Comparison of ENCODE assay signal across 9 cellular contexts in genomic region chr1:152870831-152871730, GRCh38. TPM values are rescaled to one million over a fixed set of nuclear protein-coding genes. Genes with fewer than 3 reads are reported as not detected.
DNase-seq lines count a peak whose midpoint lies in the region; ATAC-seq and TF ChIP-seq lines count a peak whose summit lies in the region.
"Had no signal": no experiment of that assay in that cellular context is flagged by ENCODE, and none has a peak within 500 bp of the region (broad histone marks: within the 10 kb centered on the region; RNA-seq: fewer than 3 reads in every experiment).

No MANE protein-coding gene starts in this region.

- peaks cover 0 to 2% (median 0%) of the 10 kb centered on the region in 4 donors for H3K4me1 Mint-ChIP-seq in naive thymus-derived CD8-positive, alpha-beta T cell

- no peaks in the 10 kb centered on the region for H3K9me3 Mint-ChIP-seq in naive thymus-derived CD8-positive, alpha-beta T cell

- no peak overlapping the region for H3K4me3 Mint-ChIP-seq in naive thymus-derived CD8-positive, alpha-beta T cell
- H3K4me3 Mint-ChIP-seq: activated naive CD8-positive, alpha-beta T cell had no signal

- no peak overlapping the region for H3K9ac ChIP-seq in NT2/D1 (ENCODE audit: insufficient read length, low read depth)

- H3K4me1 ChIP-seq in ACC112 (ENCODE audit: control insufficient read depth, insufficient read depth, low read length, unreplicated experiment): no peaks in the 10 kb centered on the region
- H3K4me1 ChIP-seq in NT2/D1 (ENCODE audit: insufficient read depth, insufficient read length): no peaks in the 10 kb centered on the region
- H3K4me1 ChIP-seq in stomach: no peaks in the 10 kb centered on the region

- intact Hi-C loops in stomach (cut with DNase I; ENCODE audit: low total_unique reads): no loop called here

- 46 to 55% (median 49%) methylated on average over 8 to 17 of the region's 17 CpGs for WGBS in stomach, 5 donors

- DNase-seq in NT2/D1 (ENCODE audit: low read depth, low spot score) (peak; percentile 68), fibroblast of peridontal ligament (ENCODE audit: extremely low read depth) (peak; percentile 67), stomach (no peak)
- DNase-seq in stimulated activated CD4-positive, alpha-beta T cell treated with anti-CD3 and anti-CD28 coated beads, Interleukin-4, amount 100 ng/mL, for 24 hours: no peak
- DNase-seq in naive thymus-derived CD8-positive, alpha-beta T cell: no peak

- H3K27ac ChIP-seq in ACC112 (ENCODE audit: low read depth, low read length) (no peak overlapping the region), stomach (no peak overlapping the region)

- H3K27me3 ChIP-seq in ACC112 (ENCODE audit: insufficient read depth, low read length) (no peaks in the 10 kb centered on the region), NT2/D1 (ENCODE audit: insufficient read depth, insufficient read length) (no peaks in the 10 kb centered on the region), stomach (no peaks in the 10 kb centered on the region)

- no peaks in the 10 kb centered on the region for H3K36me3 Mint-ChIP-seq in naive thymus-derived CD8-positive, alpha-beta T cell
- H3K36me3 Mint-ChIP-seq: activated naive CD8-positive, alpha-beta T cell had no signal

- H2AFZ ChIP-seq in ACC112 (ENCODE audit: low read length, unreplicated experiment): no peak overlapping the region

- POLR2A ChIA-PET in naive thymus-derived CD8-positive, alpha-beta T cell (lab: Charles Lee): no interaction called here

- H3K9me3 ChIP-seq in NT2/D1 (ENCODE audit: insufficient read depth, low read length): no peaks in the 10 kb centered on the region
- H3K9me3 ChIP-seq in stomach: no peaks in the 10 kb centered on the region

- TF ChIP-seq CTCF in GM12873 (IDR thresholded peaks at IDR 0.05; ENCODE audit: insufficient read depth, low read depth, low read length, missing control alignments) (peak; percentile 35), stomach (IDR thresholded peaks at IDR 0.05) (peak in 1 of 7 experiments; percentile 5)

- H3K4me3 ChIP-seq in ACC112 (ENCODE audit: low read depth, low read length) (0 out of 2 replicates have a peak overlapping the region, but pooled peaks have one; percentile 48), NT2/D1 (ENCODE audit: insufficient read length, low read depth) (no peak overlapping the region), stomach (no peak overlapping the region)

- no peak for ATAC-seq in GM21786 (IDR thresholded peaks at IDR 0.05; ENCODE audit: unreplicated experiment)
- no peak for ATAC-seq in naive thymus-derived CD8-positive, alpha-beta T cell

- TF ChIP-seq EP300 in stomach (IDR thresholded peaks at IDR 0.05): no peak

- H3K27me3 Mint-ChIP-seq in naive thymus-derived CD8-positive, alpha-beta T cell: peaks cover 0 to 14% (median 7%) of the 10 kb centered on the region in 5 donors

- no peak for TF ChIP-seq POLR2A in stomach (IDR thresholded peaks at IDR 0.05)

- no peak overlapping the region for H3K27ac Mint-ChIP-seq in naive thymus-derived CD8-positive, alpha-beta T cell
- H3K27ac Mint-ChIP-seq: activated naive CD8-positive, alpha-beta T cell had no signal

- no peaks in the 10 kb centered on the region for H3K79me2 ChIP-seq in ACC112 (ENCODE audit: control insufficient read depth, insufficient read depth, low read length, unreplicated experiment)

- H3K36me3 ChIP-seq in ACC112 (ENCODE audit: insufficient read depth, low read length) (no peaks in the 10 kb centered on the region), NT2/D1 (ENCODE audit: insufficient read depth, insufficient read length, low read length) (no peaks in the 10 kb centered on the region), stomach (no peaks in the 10 kb centered on the region)

RNA-seq across cellular contexts. Expression of gene SMCP, which starts 7.0 kb away (rescaled TPM):
- not detected for total RNA-seq in stomach
- not detected for polyA plus RNA-seq in stomach
- total RNA-seq in naive thymus-derived CD8-positive, alpha-beta T cell: not detected
- not detected for polyA plus RNA-seq in naive thymus-derived CD8-positive, alpha-beta T cell

RNA-seq across cellular contexts. Expression of gene LCE7A, which starts 11.3 kb away (rescaled TPM):
- not detected for total RNA-seq in stomach
- polyA plus RNA-seq in stomach: not detected
- not detected for total RNA-seq in naive thymus-derived CD8-positive, alpha-beta T cell
- not detected for polyA plus RNA-seq in naive thymus-derived CD8-positive, alpha-beta T cell

RNA-seq across cellular contexts. Expression of gene LCE6A, which starts 28.4 kb away (rescaled TPM):
- not detected for total RNA-seq in stomach
- polyA plus RNA-seq in stomach: not detected
- total RNA-seq in naive thymus-derived CD8-positive, alpha-beta T cell: not detected
- polyA plus RNA-seq in naive thymus-derived CD8-positive, alpha-beta T cell: not detected

RNA-seq across cellular contexts. Expression of gene IVL, which starts 37.3 kb away (rescaled TPM):
- not detected for total RNA-seq in stomach
- polyA plus RNA-seq in stomach: 10 to 100 TPM in 1 of 3 donors, not detected in 2; 11.5 TPM
- not detected for total RNA-seq in naive thymus-derived CD8-positive, alpha-beta T cell
- polyA plus RNA-seq in naive thymus-derived CD8-positive, alpha-beta T cell: not detected

RNA-seq across cellular contexts. Expression of gene LCE1A, which starts 43.8 kb away (rescaled TPM):
- total RNA-seq in stomach: not detected
- polyA plus RNA-seq in stomach: not detected
- not detected for total RNA-seq in naive thymus-derived CD8-positive, alpha-beta T cell
- polyA plus RNA-seq in naive thymus-derived CD8-positive, alpha-beta T cell: not detected

Comparison
In these comparisons a context has a peak if more than half of its experiments do, and no peak if none do; other contexts are left out.
1. DNase-seq: peak in NT2/D1 (single experiment) and fibroblast of peridontal ligament (single experiment); none in stimulated activated CD4-positive, alpha-beta T cell treated with anti-CD3 and anti-CD28 coated beads, Interleukin-4, amount 100 ng/mL, for 24 hours (single experiment), stomach (single experiment) and naive thymus-derived CD8-positive, alpha-beta T cell (0 of 10).